10 cellular contexts compared by ENCODE assay signal in the genomic region with DNA sequence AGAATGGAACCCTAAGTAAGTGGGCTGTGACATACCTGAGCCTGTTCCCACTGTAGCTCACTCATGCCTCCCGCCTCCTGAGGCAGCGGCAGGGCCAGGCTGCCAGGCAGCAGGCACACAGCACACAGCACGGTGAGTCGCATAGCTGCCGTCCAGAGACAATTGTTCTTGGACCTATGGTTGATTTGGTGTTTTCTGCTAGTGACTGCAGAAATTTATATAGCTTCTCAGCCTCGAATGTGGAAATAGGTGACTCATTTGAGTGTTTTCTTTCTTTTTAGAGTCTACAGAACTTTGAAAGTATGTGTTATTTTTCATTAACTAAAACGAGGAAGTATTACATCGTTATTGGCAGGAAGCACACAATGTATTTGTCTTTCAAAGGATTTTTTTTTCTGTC. TPM values are rescaled to one million over a fixed set of nuclear protein-coding genes. Genes with fewer than 3 reads are reported as not detected.
DNase-seq lines count a peak whose midpoint lies in the region; ATAC-seq and TF ChIP-seq lines count a peak whose summit lies in the region.
"Had no signal": no experiment of that assay in that cellular context is flagged by ENCODE, and none has a peak within 500 bp of the region (broad histone marks: within the 10 kb centered on the region; RNA-seq: fewer than 3 reads in every experiment).

MMP7 (minus strand) TSS at position 190 of the 400 bp plus-strand sequence; CDS start at position 143, 47 bp downstream.

- TF ChIP-seq EP300 in esophagus muscularis mucosa (IDR thresholded peaks at IDR 0.05), result no peak

- H3K27me3 ChIP-seq in esophagus muscularis mucosa, result no peaks in the 10 kb centered on the region

- TF ChIP-seq POLR2A in erythroblast (IDR thresholded peaks at IDR 0.05; ENCODE audit: low read length) (no peak), esophagus muscularis mucosa (IDR thresholded peaks at IDR 0.05; ENCODE audit: low read depth) (no peak)

- DNase-seq in Kasumi-1 (lab: John Stamatoyannopoulos, UW), result peak; percentile 13 to 17
- peak; percentile 42 to 88 for DNase-seq in dermis microvascular lymphatic vessel endothelial cell (ENCODE audit: low read depth in 2 of 2)
- peak; percentile 98 for DNase-seq in renal cortical epithelial cell (ENCODE audit: low read depth)
- no peak for DNase-seq in erythroblast (lab: John Stamatoyannopoulos, UW)
- no peak for DNase-seq in esophagus muscularis mucosa (ENCODE audit: extremely low spot score)
- DNase-seq in activated T-cell treated with anti-CD3 and anti-CD28 coated beads for 4 hours, result no peak
- DNase-seq: left cardiac atrium, NCI-H2227 treated with DMSO at 0.1 percent for 48 hours had no signal

- H3K4me3 ChIP-seq in esophagus muscularis mucosa, result no peak within 1 kb of the TSS

- intact Hi-C loops in esophagus muscularis mucosa (cut with DNase I), result no loop called here

- no peaks in the 10 kb centered on the region for H3K36me3 ChIP-seq in esophagus muscularis mucosa

- TF ChIP-seq CTCF in esophagus muscularis mucosa (IDR thresholded peaks at IDR 0.05), result no peak

- no peaks in the 10 kb centered on the region for H3K4me1 ChIP-seq in esophagus muscularis mucosa

- no peaks in the 10 kb centered on the region for H3K9me3 ChIP-seq in esophagus muscularis mucosa

- no peak within 1 kb of the TSS for H3K27ac ChIP-seq in esophagus muscularis mucosa (replicated peaks in 1 of 4)

- WGBS in esophagus muscularis mucosa, result 67% methylated on average over 8 of the region's 8 CpGs

- ATAC-seq in GM18909 (IDR thresholded peaks at IDR 0.05; ENCODE audit: poor library complexity, unreplicated experiment), result peak; percentile 55
- ATAC-seq in activated CD4-positive, CD25-positive, alpha-beta regulatory T cell treated with anti-CD3 and anti-CD28 coated beads, Interleukin-2, amount 50 U/mL, for 24 hours, result no peak
- ATAC-seq: left cardiac atrium had no signal

RNA-seq across cellular contexts. Expression of gene MMP7, which starts in this region (rescaled TPM):
- total RNA-seq in dermis microvascular lymphatic vessel endothelial cell (0.90 and 2.1 TPM in 2 replicates), renal cortical epithelial cell (2,273 and 2,825 TPM in 2 replicates), esophagus muscularis mucosa (not detected)

Comparison
In these comparisons a context has a peak if more than half of its experiments do, and no peak if none do; other contexts are left out.
1. RNA of gene MMP7 (total RNA-seq): 2,273 to 2,825 TPM in renal cortical epithelial cell; 0.90 to 2.1 TPM in dermis microvascular lymphatic vessel endothelial cell and not detected in esophagus muscularis mucosa; every median in the first group is over 100 times any median in the second.
2. DNase-seq: peak in Kasumi-1 (2 of 2), dermis microvascular lymphatic vessel endothelial cell (2 of 2) and renal cortical epithelial cell (single experiment); none in erythroblast (0 of 2), esophagus muscularis mucosa (single experiment) and activated T-cell treated with anti-CD3 and anti-CD28 coated beads for 4 hours (single experiment).